ENCODE assay signal across 1 cellular context in genomic region chr14:22561661-22562579, GRCh38.
TF ChIP-seq lines count a peak whose summit lies in the region.

No MANE protein-coding gene starts in this region.

TF ChIP-seq in GM12878, 131 proteins besides CTCF, POLR2A, EP300 and RAD21 (continued from another document and continues in another):
- TF ChIP-seq, protein P1, sequence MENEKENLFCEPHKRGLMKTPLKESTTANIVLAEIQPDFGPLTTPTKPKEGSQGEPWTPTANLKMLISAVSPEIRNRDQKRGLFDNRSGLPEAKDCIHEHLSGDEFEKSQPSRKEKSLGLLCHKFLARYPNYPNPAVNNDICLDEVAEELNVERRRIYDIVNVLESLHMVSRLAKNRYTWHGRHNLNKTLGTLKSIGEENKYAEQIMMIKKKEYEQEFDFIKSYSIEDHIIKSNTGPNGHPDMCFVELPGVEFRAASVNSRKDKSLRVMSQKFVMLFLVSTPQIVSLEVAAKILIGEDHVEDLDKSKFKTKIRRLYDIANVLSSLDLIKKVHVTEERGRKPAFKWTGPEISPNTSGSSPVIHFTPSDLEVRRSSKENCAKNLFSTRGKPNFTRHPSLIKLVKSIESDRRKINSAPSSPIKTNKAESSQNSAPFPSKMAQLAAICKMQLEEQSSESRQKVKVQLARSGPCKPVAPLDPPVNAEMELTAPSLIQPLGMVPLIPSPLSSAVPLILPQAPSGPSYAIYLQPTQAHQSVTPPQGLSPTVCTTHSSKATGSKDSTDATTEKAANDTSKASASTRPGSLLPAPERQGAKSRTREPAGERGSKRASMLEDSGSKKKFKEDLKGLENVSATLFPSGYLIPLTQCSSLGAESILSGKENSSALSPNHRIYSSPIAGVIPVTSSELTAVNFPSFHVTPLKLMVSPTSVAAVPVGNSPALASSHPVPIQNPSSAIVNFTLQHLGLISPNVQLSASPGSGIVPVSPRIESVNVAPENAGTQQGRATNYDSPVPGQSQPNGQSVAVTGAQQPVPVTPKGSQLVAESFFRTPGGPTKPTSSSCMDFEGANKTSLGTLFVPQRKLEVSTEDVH (IDR thresholded peaks at IDR 0.05; ENCODE audit: low read depth, partially characterized antibody): no peak
- TF ChIP-seq RCOR1 (conservative IDR thresholded peaks at IDR 0.05; ENCODE audit: low read depth, low read length) (no peak), ZBED1 (IDR thresholded peaks at IDR 0.05; ENCODE audit: borderline replicate concordance) (peak; percentile 79; the same call in 1 of the 2 replicates), CREB1 (IDR thresholded peaks at IDR 0.05; ENCODE audit: low read depth) (no peak), MXI1 (IDR thresholded peaks at IDR 0.05; ENCODE audit: low read depth, low read length) (no peak), IRF3 (IDR thresholded peaks at IDR 0.05) (no peak), BACH1 (IDR thresholded peaks at IDR 0.05; ENCODE audit: borderline replicate concordance) (no peak), FOXK2 (IDR thresholded peaks at IDR 0.05) (0 out of 2 replicates have a peak, but pooled peaks have one; percentile 23), RELA (IDR thresholded peaks at IDR 0.05; ENCODE audit: borderline replicate concordance, partially characterized antibody) (no peak), CHD1 (IDR thresholded peaks at IDR 0.05; ENCODE audit: low read depth, low read length) (no peak), SIN3A (IDR thresholded peaks at IDR 0.05; ENCODE audit: low read depth, low read length) (no peak), SUPT20H (IDR thresholded peaks at IDR 0.05; ENCODE audit: borderline replicate concordance, control insufficient read depth, low read depth, low read length) (no peak), SMAD1 (IDR thresholded peaks at IDR 0.05; ENCODE audit: low read depth, partially characterized antibody) (peak; percentile 45), SIX5 (IDR thresholded peaks at IDR 0.05; ENCODE audit: low read depth, low read length, severe bottlenecking) (no peak), MEF2A (IDR thresholded peaks at IDR 0.05; ENCODE audit: insufficient read depth, low read depth, low read length) (peak; percentile 82), ATF7 (IDR thresholded peaks at IDR 0.05; ENCODE audit: low read depth) (peak; percentile 62), PAX5 (IDR thresholded peaks at IDR 0.05; ENCODE audit: borderline replicate concordance, low read depth, low read length) (peak; percentile 60; the same call in 1 of the 2 replicates), CUX1 (IDR thresholded peaks at IDR 0.05; ENCODE audit: insufficient replicate concordance, low read depth, low read length) (no peak), RBBP5 (conservative IDR thresholded peaks at IDR 0.05) (no peak), NFXL1 (IDR thresholded peaks at IDR 0.05; ENCODE audit: borderline replicate concordance) (no peak), EED (IDR thresholded peaks at IDR 0.05; ENCODE audit: low read depth) (peak; percentile 96), ASH2L (IDR thresholded peaks at IDR 0.05; ENCODE audit: borderline replicate concordance, low read depth) (no peak), ZNF207 (IDR thresholded peaks at IDR 0.05; ENCODE audit: borderline replicate concordance) (no peak), ESRRA (IDR thresholded peaks at IDR 0.05; ENCODE audit: low read length) (no peak), RAD51 (IDR thresholded peaks at IDR 0.05) (no peak), BCL11A (IDR thresholded peaks at IDR 0.05; ENCODE audit: low read depth, low read length) (peak; percentile 25; the same call in 1 of the 2 replicates), NFYA (IDR thresholded peaks at IDR 0.05; ENCODE audit: borderline replicate concordance, low read depth, low read length) (no peak), MEF2B (IDR thresholded peaks at IDR 0.05; ENCODE audit: partially characterized antibody, poor library complexity, severe bottlenecking) (peak; percentile 76), ZNF24 (IDR thresholded peaks at IDR 0.05) (no peak; the same call in 1 of the 2 replicates), CBX3 (IDR thresholded peaks at IDR 0.05; ENCODE audit: borderline replicate concordance, low read depth) (no peak), JUNB (IDR thresholded peaks at IDR 0.05) (no peak), HDAC2 (IDR thresholded peaks at IDR 0.05) (no peak), NR2F1 (conservative IDR thresholded peaks at IDR 0.05) (peak; percentile 46; the same call in 1 of the 2 replicates), JUND (IDR thresholded peaks at IDR 0.05; ENCODE audit: low read depth, low read length) (no peak), CBFB (IDR thresholded peaks at IDR 0.05; ENCODE audit: low read depth) (peak; percentile 47; the same call in 1 of the 2 replicates), HDAC6 (IDR thresholded peaks at IDR 0.05; ENCODE audit: unreplicated experiment) (no peak), HCFC1 (IDR thresholded peaks at IDR 0.05; ENCODE audit: low read length) (no peak), PBX3 (IDR thresholded peaks at IDR 0.05; ENCODE audit: insufficient replicate concordance, low read depth, low read length) (no peak), SRF (IDR thresholded peaks at IDR 0.05; ENCODE audit: low read depth in 2 of 2, low read length in 2 of 2) (peak in 1 of 2 experiments; percentile 78; a peak in 2 of 4 replicates)
- TF ChIP-seq, protein P2, sequence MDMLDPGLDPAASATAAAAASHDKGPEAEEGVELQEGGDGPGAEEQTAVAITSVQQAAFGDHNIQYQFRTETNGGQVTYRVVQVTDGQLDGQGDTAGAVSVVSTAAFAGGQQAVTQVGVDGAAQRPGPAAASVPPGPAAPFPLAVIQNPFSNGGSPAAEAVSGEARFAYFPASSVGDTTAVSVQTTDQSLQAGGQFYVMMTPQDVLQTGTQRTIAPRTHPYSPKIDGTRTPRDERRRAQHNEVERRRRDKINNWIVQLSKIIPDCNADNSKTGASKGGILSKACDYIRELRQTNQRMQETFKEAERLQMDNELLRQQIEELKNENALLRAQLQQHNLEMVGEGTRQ (IDR thresholded peaks at IDR 0.05; ENCODE audit: borderline replicate concordance, low read depth, low read length): no peak
- TF ChIP-seq, protein P3, sequence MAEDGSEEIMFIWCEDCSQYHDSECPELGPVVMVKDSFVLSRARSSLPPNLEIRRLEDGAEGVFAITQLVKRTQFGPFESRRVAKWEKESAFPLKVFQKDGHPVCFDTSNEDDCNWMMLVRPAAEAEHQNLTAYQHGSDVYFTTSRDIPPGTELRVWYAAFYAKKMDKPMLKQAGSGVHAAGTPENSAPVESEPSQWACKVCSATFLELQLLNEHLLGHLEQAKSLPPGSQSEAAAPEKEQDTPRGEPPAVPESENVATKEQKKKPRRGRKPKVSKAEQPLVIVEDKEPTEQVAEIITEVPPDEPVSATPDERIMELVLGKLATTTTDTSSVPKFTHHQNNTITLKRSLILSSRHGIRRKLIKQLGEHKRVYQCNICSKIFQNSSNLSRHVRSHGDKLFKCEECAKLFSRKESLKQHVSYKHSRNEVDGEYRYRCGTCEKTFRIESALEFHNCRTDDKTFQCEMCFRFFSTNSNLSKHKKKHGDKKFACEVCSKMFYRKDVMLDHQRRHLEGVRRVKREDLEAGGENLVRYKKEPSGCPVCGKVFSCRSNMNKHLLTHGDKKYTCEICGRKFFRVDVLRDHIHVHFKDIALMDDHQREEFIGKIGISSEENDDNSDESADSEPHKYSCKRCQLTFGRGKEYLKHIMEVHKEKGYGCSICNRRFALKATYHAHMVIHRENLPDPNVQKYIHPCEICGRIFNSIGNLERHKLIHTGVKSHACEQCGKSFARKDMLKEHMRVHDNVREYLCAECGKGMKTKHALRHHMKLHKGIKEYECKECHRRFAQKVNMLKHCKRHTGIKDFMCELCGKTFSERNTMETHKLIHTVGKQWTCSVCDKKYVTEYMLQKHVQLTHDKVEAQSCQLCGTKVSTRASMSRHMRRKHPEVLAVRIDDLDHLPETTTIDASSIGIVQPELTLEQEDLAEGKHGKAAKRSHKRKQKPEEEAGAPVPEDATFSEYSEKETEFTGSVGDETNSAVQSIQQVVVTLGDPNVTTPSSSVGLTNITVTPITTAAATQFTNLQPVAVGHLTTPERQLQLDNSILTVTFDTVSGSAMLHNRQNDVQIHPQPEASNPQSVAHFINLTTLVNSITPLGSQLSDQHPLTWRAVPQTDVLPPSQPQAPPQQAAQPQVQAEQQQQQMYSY (CRISPR knock-in tag; IDR thresholded peaks at IDR 0.05): no peak
- TF ChIP-seq, protein P4, sequence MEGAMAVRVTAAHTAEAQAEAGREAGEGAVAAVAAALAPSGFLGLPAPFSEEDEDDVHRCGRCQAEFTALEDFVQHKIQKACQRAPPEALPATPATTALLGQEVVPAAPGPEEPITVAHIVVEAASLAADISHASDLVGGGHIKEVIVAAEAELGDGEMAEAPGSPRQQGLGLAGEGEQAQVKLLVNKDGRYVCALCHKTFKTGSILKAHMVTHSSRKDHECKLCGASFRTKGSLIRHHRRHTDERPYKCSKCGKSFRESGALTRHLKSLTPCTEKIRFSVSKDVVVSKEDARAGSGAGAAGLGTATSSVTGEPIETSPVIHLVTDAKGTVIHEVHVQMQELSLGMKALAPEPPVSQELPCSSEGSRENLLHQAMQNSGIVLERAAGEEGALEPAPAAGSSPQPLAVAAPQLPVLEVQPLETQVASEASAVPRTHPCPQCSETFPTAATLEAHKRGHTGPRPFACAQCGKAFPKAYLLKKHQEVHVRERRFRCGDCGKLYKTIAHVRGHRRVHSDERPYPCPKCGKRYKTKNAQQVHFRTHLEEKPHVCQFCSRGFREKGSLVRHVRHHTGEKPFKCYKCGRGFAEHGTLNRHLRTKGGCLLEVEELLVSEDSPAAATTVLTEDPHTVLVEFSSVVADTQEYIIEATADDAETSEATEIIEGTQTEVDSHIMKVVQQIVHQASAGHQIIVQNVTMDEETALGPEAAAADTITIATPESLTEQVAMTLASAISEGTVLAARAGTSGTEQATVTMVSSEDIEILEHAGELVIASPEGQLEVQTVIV (IDR thresholded peaks at IDR 0.05; ENCODE audit: borderline replicate concordance, partially characterized antibody): no peak
- TF ChIP-seq, protein P5, sequence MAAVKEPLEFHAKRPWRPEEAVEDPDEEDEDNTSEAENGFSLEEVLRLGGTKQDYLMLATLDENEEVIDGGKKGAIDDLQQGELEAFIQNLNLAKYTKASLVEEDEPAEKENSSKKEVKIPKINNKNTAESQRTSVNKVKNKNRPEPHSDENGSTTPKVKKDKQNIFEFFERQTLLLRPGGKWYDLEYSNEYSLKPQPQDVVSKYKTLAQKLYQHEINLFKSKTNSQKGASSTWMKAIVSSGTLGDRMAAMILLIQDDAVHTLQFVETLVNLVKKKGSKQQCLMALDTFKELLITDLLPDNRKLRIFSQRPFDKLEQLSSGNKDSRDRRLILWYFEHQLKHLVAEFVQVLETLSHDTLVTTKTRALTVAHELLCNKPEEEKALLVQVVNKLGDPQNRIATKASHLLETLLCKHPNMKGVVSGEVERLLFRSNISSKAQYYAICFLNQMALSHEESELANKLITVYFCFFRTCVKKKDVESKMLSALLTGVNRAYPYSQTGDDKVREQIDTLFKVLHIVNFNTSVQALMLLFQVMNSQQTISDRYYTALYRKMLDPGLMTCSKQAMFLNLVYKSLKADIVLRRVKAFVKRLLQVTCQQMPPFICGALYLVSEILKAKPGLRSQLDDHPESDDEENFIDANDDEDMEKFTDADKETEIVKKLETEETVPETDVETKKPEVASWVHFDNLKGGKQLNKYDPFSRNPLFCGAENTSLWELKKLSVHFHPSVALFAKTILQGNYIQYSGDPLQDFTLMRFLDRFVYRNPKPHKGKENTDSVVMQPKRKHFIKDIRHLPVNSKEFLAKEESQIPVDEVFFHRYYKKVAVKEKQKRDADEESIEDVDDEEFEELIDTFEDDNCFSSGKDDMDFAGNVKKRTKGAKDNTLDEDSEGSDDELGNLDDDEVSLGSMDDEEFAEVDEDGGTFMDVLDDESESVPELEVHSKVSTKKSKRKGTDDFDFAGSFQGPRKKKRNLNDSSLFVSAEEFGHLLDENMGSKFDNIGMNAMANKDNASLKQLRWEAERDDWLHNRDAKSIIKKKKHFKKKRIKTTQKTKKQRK (IDR thresholded peaks at IDR 0.05; ENCODE audit: low read depth, low read length): no peak
